24 cellular contexts compared by ENCODE assay signal in genomic region chr6:139013185-139013800, GRCh38.
"Had no signal": no experiment of that assay in that cellular context is flagged by ENCODE, and none has a peak within 500 bp of the region (broad histone marks: within the 10 kb centered on the region; RNA-seq: fewer than 3 reads in every experiment).

No MANE protein-coding gene starts in this region.

- H3K27ac ChIP-seq: brain microvascular endothelial cell, coronary artery, heart left ventricle, parathyroid adenoma, psoas muscle, thoracic aorta, upper lobe of left lung, WERI-Rb-1 had no signal

- H3K4me1 ChIP-seq: psoas muscle, upper lobe of left lung had no signal

- H3K4me1 Mint-ChIP-seq: activated naive CD8-positive, alpha-beta T cell treated with anti-CD3 and anti-CD28 coated beads, Interleukin-2, amount 10 ng/mL, durations not matched to agents 7 days and 5 days had no signal

- H3K36me3 ChIP-seq: brain microvascular endothelial cell, heart left ventricle, thoracic aorta, upper lobe of left lung, WERI-Rb-1 had no signal

- ATAC-seq: activated CD4-positive, CD25-positive, alpha-beta regulatory T cell treated with anti-CD3 and anti-CD28 coated beads, Interleukin-2, amount 50 U/mL, for 24 hours; psoas muscle had no signal

- H3K27me3 Mint-ChIP-seq: naive B cell had no signal

- H3K9me3 ChIP-seq: heart left ventricle, psoas muscle, thoracic aorta, upper lobe of left lung had no signal

- H3K4me3 Mint-ChIP-seq: activated naive CD8-positive, alpha-beta T cell treated with anti-CD3 and anti-CD28 coated beads, Interleukin-2, amount 10 ng/mL, durations not matched to agents 7 days and 5 days; naive B cell; neural crest cell; T-helper 1 cell treated with Interleukin-12 subunit alpha and Interleukin-12 subunit beta and Interleukin-4 antibody, amounts not matched to agents 30 μg/mL and 1 μg/mL, for 36 hours had no signal

- H3K4me3 ChIP-seq: coronary artery, heart left ventricle, psoas muscle, smooth muscle cell, thoracic aorta, upper lobe of left lung had no signal

- H3K9me3 Mint-ChIP-seq: activated naive CD8-positive, alpha-beta T cell treated with anti-CD3 and anti-CD28 coated beads, Interleukin-2, amount 10 ng/mL, durations not matched to agents 7 days and 5 days; naive B cell; neural crest cell; T-helper 1 cell treated with Interleukin-12 subunit alpha and Interleukin-12 subunit beta and Interleukin-4 antibody, amounts not matched to agents 30 μg/mL and 1 μg/mL, for 36 hours had no signal

- H3K27me3 ChIP-seq: brain microvascular endothelial cell, heart left ventricle, upper lobe of left lung had no signal

- DNase-seq: activated CD4-positive, alpha-beta T cell treated with anti-CD3 and anti-CD28 coated beads for 48 hours; activated CD4-positive, alpha-beta T cell treated with anti-CD3 and anti-CD28 coated beads, Interleukin-2, amount 50 U/mL, for 48 hours; activated CD8-positive, alpha-beta memory T cell treated with anti-CD3 and anti-CD28 coated beads for 24 hours; activated effector memory CD4-positive, alpha-beta T cell treated with Interleukin-2 at 50 U/mL for 16 hours; activated naive CD4-positive, alpha-beta T cell treated with Interleukin-2 at 50 U/mL for 16 hours; activated naive CD8-positive, alpha-beta T cell treated with anti-CD3 and anti-CD28 coated beads, Interleukin-2, amount 10 ng/mL, durations not matched to agents 7 days and 5 days; brain microvascular endothelial cell; heart left ventricle; naive B cell; occipital lobe; psoas muscle; stimulated activated CD4-positive, alpha-beta T cell treated with anti-CD3 and anti-CD28 coated beads, Interleukin-2, amount 100 ng/mL, for 24 hours; stimulated activated naive CD4-positive, alpha-beta T cell treated with Interleukin-2 at 50 U/mL for 16 hours; SW 1271; T-helper 9 cell; upper lobe of left lung; WERI-Rb-1 had no signal

- H3K36me3 Mint-ChIP-seq: activated naive CD8-positive, alpha-beta T cell treated with anti-CD3 and anti-CD28 coated beads, Interleukin-2, amount 10 ng/mL, durations not matched to agents 7 days and 5 days had no signal

- H3K27ac Mint-ChIP-seq: activated naive CD8-positive, alpha-beta T cell treated with anti-CD3 and anti-CD28 coated beads, Interleukin-2, amount 10 ng/mL, durations not matched to agents 7 days and 5 days; T-helper 1 cell treated with Interleukin-12 subunit alpha and Interleukin-12 subunit beta and Interleukin-4 antibody, amounts not matched to agents 30 μg/mL and 1 μg/mL, for 36 hours had no signal
